15 cellular contexts compared by ENCODE assay signal in genomic region chr20:57573893-57574292, GRCh38. TPM values are rescaled to one million over a fixed set of nuclear protein-coding genes. Genes with fewer than 3 reads are reported as not detected.
DNase-seq lines count a peak whose midpoint lies in the region; TF ChIP-seq lines count a peak whose summit lies in the region.
"Had no signal": no experiment of that assay in that cellular context is flagged by ENCODE, and none has a peak within 500 bp of the region (broad histone marks: within the 10 kb centered on the region; RNA-seq: fewer than 3 reads in every experiment).

No MANE protein-coding gene starts in this region.

- no peak for TF ChIP-seq POLR2A in suprapubic skin (IDR thresholded peaks at IDR 0.05)

- POLR2A ChIA-PET in OCI-LY7 (lab: Charles Lee): no interaction called here

- H3K4me3 Mint-ChIP-seq in glutamatergic neuron (ENCODE audit: unreplicated experiment): no peak overlapping the region

- H3K27me3 ChIP-seq in suprapubic skin: peaks cover 58% of the 10 kb centered on the region

- no peaks in the 10 kb centered on the region; the same call in 1 of the 2 replicates for H4K20me1 ChIP-seq in OCI-LY7 (ENCODE audit: insufficient read depth, low read length)

- no peaks in the 10 kb centered on the region for H3K79me2 ChIP-seq in OCI-LY7 (ENCODE audit: insufficient read depth, low read depth, low read length)

- no peaks in the 10 kb centered on the region for H3K9me2 ChIP-seq in OCI-LY7 (ENCODE audit: insufficient read depth, low read length)

- no peaks in the 10 kb centered on the region for H3K9me3 ChIP-seq in OCI-LY7 (ENCODE audit: low read length)
- no peaks in the 10 kb centered on the region for H3K9me3 ChIP-seq in suprapubic skin
- H3K9me3 ChIP-seq: SJSA1 had no signal

- TF ChIP-seq EP300 in suprapubic skin (IDR thresholded peaks at IDR 0.05): no peak

- no peaks in the 10 kb centered on the region for H3K4me1 ChIP-seq in OCI-LY7 (ENCODE audit: insufficient read depth, low read length, poor library complexity, severe bottlenecking)
- no peaks in the 10 kb centered on the region for H3K4me1 ChIP-seq in suprapubic skin
- H3K4me1 ChIP-seq: SJSA1 had no signal

- H3K4me3 ChIP-seq in OCI-LY7 (ENCODE audit: low read depth, low read length, poor library complexity, severe bottlenecking) (no peak overlapping the region), suprapubic skin (no peak overlapping the region)
- H3K4me3 ChIP-seq: SJSA1 had no signal

- H3K36me3 Mint-ChIP-seq in glutamatergic neuron (ENCODE audit: unreplicated experiment): no peaks in the 10 kb centered on the region

- no peak overlapping the region for H2AFZ ChIP-seq in OCI-LY7 (ENCODE audit: low read length)

- peaks cover 1% of the 10 kb centered on the region for H3K9me3 Mint-ChIP-seq in glutamatergic neuron (ENCODE audit: unreplicated experiment)
- H3K9me3 Mint-ChIP-seq: activated T-helper 2 cell treated with anti-CD3 and anti-CD28 coated beads, Interferon-gamma antibody, Interleukin-2, Interleukin-4, amounts not matched to agents 10 μg/mL and 5 μg/mL and 100 μg/mL, durations not matched to agents 14 hours and 24 hours and 36 hours had no signal

- TF ChIP-seq CTCF in 22Rv1 (IDR thresholded peaks at IDR 0.05): peak; percentile 48
- peak; percentile 47; the same call in 1 of the 3 replicates for TF ChIP-seq CTCF in GM12872 (IDR thresholded peaks at IDR 0.05; ENCODE audit: insufficient read depth, low read depth, low read length)
- TF ChIP-seq CTCF in OCI-LY7 (conservative IDR thresholded peaks at IDR 0.05; ENCODE audit: low read length): peak; percentile 81
- peak; percentile 38 for TF ChIP-seq CTCF in glutamatergic neuron (IDR thresholded peaks at IDR 0.05; ENCODE audit: partially characterized antibody, unreplicated experiment)
- TF ChIP-seq CTCF in suprapubic skin (IDR thresholded peaks at IDR 0.05): no peak

- BruUV-seq in OCI-LY7 (replicated peaks; lab: Mats Ljungman, UMichigan): no TSS peak

- WGBS in suprapubic skin: 62% methylated on average over 5 of the region's 5 CpGs

- H3K4me1 Mint-ChIP-seq in glutamatergic neuron (ENCODE audit: low read depth, unreplicated experiment): peaks cover 8% of the 10 kb centered on the region

- intact Hi-C loops in OCI-LY7 (cut with micrococcal nuclease; ENCODE audit: unreplicated experiment): no loop called here

- no peaks in the 10 kb centered on the region for H3K36me3 ChIP-seq in OCI-LY7 (ENCODE audit: insufficient read depth, low read length)
- no peaks in the 10 kb centered on the region for H3K36me3 ChIP-seq in suprapubic skin
- H3K36me3 ChIP-seq: SJSA1 had no signal

- H3K27ac Mint-ChIP-seq in glutamatergic neuron (ENCODE audit: unreplicated experiment): no peak overlapping the region
- H3K27ac Mint-ChIP-seq: activated T-helper 2 cell treated with anti-CD3 and anti-CD28 coated beads, Interferon-gamma antibody, Interleukin-2, Interleukin-4, amounts not matched to agents 10 μg/mL and 5 μg/mL and 100 μg/mL, durations not matched to agents 14 hours and 24 hours and 36 hours had no signal

- peak; percentile 44 for DNase-seq in OCI-LY7 (ENCODE audit: low spot score)
- peak; percentile 39 for DNase-seq in glutamatergic neuron
- DNase-seq in activated CD8-positive, alpha-beta memory T cell treated with anti-CD3 and anti-CD28 coated beads for 24 hours: no peak
- no peak for DNase-seq in islet precursor cell
- no peak for DNase-seq in SKM-1 treated with dmso at 0.1 percent for 144 hours (lab: John Stamatoyannopoulos, UW; ENCODE audit: unreplicated experiment)
- no peak for DNase-seq in suprapubic skin (ENCODE audit: low spot score in 2 of 2)
- DNase-seq: GF-D8, IMR-90, small intestine, trophoblast cell had no signal

- no peak overlapping the region for H3K4me2 ChIP-seq in OCI-LY7 (ENCODE audit: low read length)

- H3K27ac ChIP-seq in 22Rv1: no peak overlapping the region
- H3K27ac ChIP-seq in OCI-LY7 (ENCODE audit: low read depth, low read length, poor library complexity, severe bottlenecking): no peak overlapping the region
- H3K27ac ChIP-seq in suprapubic skin: no peak overlapping the region
- H3K27ac ChIP-seq: SJSA1 had no signal

- CTCF ChIA-PET in OCI-LY7 (lab: Charles Lee; ENCODE audit: unreplicated experiment): no interaction called here

- peaks cover 2% of the 10 kb centered on the region for H3K27me3 Mint-ChIP-seq in glutamatergic neuron (ENCODE audit: unreplicated experiment)

RNA-seq across cellular contexts. Expression of gene PCK1, which starts 13.0 kb away (rescaled TPM):
- 5.7 and 6.9 TPM in 2 replicates for total RNA-seq in OCI-LY7 (2014; rRNA removed; shearing (Covaris generic))
- total RNA-seq in OCI-LY7 (2022): 13.0 and 13.4 TPM in 2 replicates
- not detected for total RNA-seq in glutamatergic neuron (ENCODE audit: unreplicated experiment)
- total RNA-seq in suprapubic skin: 1 to 10 TPM; 2.2 to 6.3 (median 5.2) TPM
- total RNA-seq: activated T-helper 2 cell treated with anti-CD3 and anti-CD28 coated beads, Interferon-gamma antibody, Interleukin-2, Interleukin-4, amounts not matched to agents 10 μg/mL and 5 μg/mL and 100 μg/mL, durations not matched to agents 14 hours and 24 hours and 36 hours; IMR-90; myocyte; SJSA1 had no signal

RNA-seq across cellular contexts. Expression of gene ZBP1, which starts 46.3 kb away (rescaled TPM):
- total RNA-seq in OCI-LY7 (2014; rRNA removed; shearing (Covaris generic)): 1.7 and 3.7 TPM in 2 replicates
- 1.5 and 2.0 TPM in 2 replicates for total RNA-seq in OCI-LY7 (2022)
- not detected for total RNA-seq in glutamatergic neuron (ENCODE audit: unreplicated experiment)
- under 1 TPM in 1 of 4 donors, not detected in 3; 0.80 TPM for total RNA-seq in suprapubic skin
- total RNA-seq: IMR-90, SJSA1 had no signal

RNA-seq across cellular contexts. Expression of gene CTCFL, which starts 49.0 kb away (rescaled TPM):
- 0.63 TPM in 1 of 2 replicates, not detected in the other for total RNA-seq in OCI-LY7 (2014; rRNA removed; shearing (Covaris generic))
- not detected in 2 replicates for total RNA-seq in OCI-LY7 (2022)
- total RNA-seq in glutamatergic neuron (ENCODE audit: unreplicated experiment): not detected
- total RNA-seq in suprapubic skin: not detected
- total RNA-seq: activated T-helper 2 cell treated with anti-CD3 and anti-CD28 coated beads, Interferon-gamma antibody, Interleukin-2, Interleukin-4, amounts not matched to agents 10 μg/mL and 5 μg/mL and 100 μg/mL, durations not matched to agents 14 hours and 24 hours and 36 hours; IMR-90; myocyte; SJSA1 had no signal

Comparison
In these comparisons a context has a peak if more than half of its experiments do, and no peak if none do; other contexts are left out.
1. CTCF ChIP-seq: peak in 22Rv1 (single experiment), GM12872 (single experiment), OCI-LY7 (single experiment) and glutamatergic neuron (single experiment); none in suprapubic skin (0 of 2).
2. DNase-seq: peak in OCI-LY7 (single experiment) and glutamatergic neuron (single experiment); none in activated CD8-positive, alpha-beta memory T cell treated with anti-CD3 and anti-CD28 coated beads for 24 hours (single experiment), islet precursor cell (single experiment), SKM-1 treated with dmso at 0.1 percent for 144 hours (single experiment) and suprapubic skin (0 of 2).